In genomic region chr19:10231624-10232228, GRCh38 we compare ENCODE assay signal across 8 cellular contexts. TPM values are rescaled to one million over a fixed set of nuclear protein-coding genes. Genes with fewer than 3 reads are reported as not detected.
DNase-seq lines count a peak whose midpoint lies in the region; ATAC-seq lines count a peak whose summit lies in the region.
"Had no signal": no experiment of that assay in that cellular context is flagged by ENCODE, and none has a peak within 500 bp of the region (broad histone marks: within the 10 kb centered on the region; RNA-seq: fewer than 3 reads in every experiment).

No MANE protein-coding gene starts in this region.

- intact Hi-C loops in activated T-helper 1 cell treated with anti-CD3 and anti-CD28 coated beads, Interleukin-12 subunit alpha, Interleukin-12 subunit beta, Interleukin-2, Interleukin-4 antibody, amounts not matched to agents 30 ng/mL and 10 ng/mL and 1 ng/mL, durations not matched to agents 14 hours and 24 hours and 36 hours (cut with micrococcal nuclease): loop anchor here (1.0 kb wide), 1 partner anchor 36 kb away; no protein-coding TSS in a partner anchor

- ATAC-seq in HG03135 (IDR thresholded peaks at IDR 0.05; ENCODE audit: unreplicated experiment): peak; percentile 20

- no peak overlapping the region for H3K27ac ChIP-seq in iPS-18a (ENCODE audit: low read length)
- no peak overlapping the region for H3K27ac ChIP-seq in stomach smooth muscle (ENCODE audit: low read length)

- H3K9me3 ChIP-seq in iPS-18a (ENCODE audit: control insufficient read depth, low read depth, low read length) (no peaks in the 10 kb centered on the region), stomach smooth muscle (ENCODE audit: control insufficient read depth in 2 of 2, low read length in 2 of 2) (no peaks in the 10 kb centered on the region)

- H3K9ac ChIP-seq in iPS-18a (ENCODE audit: low read length): peak overlapping the region; percentile 82
- H3K9ac ChIP-seq in stomach smooth muscle (ENCODE audit: low read length in 2 of 2): peak overlapping the region in 1 of 2 donors; percentile 75

- H3K4me1 Mint-ChIP-seq in activated T-helper 1 cell treated with anti-CD3 and anti-CD28 coated beads, Interleukin-12 subunit alpha, Interleukin-12 subunit beta, Interleukin-2, Interleukin-4 antibody, amounts not matched to agents 30 ng/mL and 10 ng/mL and 1 ng/mL, durations not matched to agents 14 hours and 24 hours and 36 hours (ENCODE audit: low read depth): peaks cover 23% of the 10 kb centered on the region

- DNase-seq in activated T-helper 1 cell treated with anti-CD3 and anti-CD28 coated beads, Interleukin-12 subunit alpha, Interleukin-12 subunit beta, Interleukin-2, Interleukin-4 antibody, amounts not matched to agents 30 ng/mL and 10 ng/mL and 1 ng/mL, durations not matched to agents 14 hours and 24 hours and 36 hours (ENCODE audit: low spot score): no peak
- DNase-seq in NCI-H146 treated with DMSO at 0.1 percent for 48 hours (lab: John Stamatoyannopoulos, UW; ENCODE audit: unreplicated experiment) (no peak), dermis blood vessel endothelial cell (no peak)
- DNase-seq in activated effector memory CD4-positive, alpha-beta T cell treated with anti-CD3 and anti-CD28 coated beads, Interleukin-2, amount 50 U/mL, for 16 hours: no peak
- DNase-seq: SIG-M5 had no signal

- no peaks in the 10 kb centered on the region for H3K9me3 Mint-ChIP-seq in activated T-helper 1 cell treated with anti-CD3 and anti-CD28 coated beads, Interleukin-12 subunit alpha, Interleukin-12 subunit beta, Interleukin-2, Interleukin-4 antibody, amounts not matched to agents 30 ng/mL and 10 ng/mL and 1 ng/mL, durations not matched to agents 14 hours and 24 hours and 36 hours

- peaks cover 5% of the 10 kb centered on the region for H3K27me3 Mint-ChIP-seq in activated T-helper 1 cell treated with anti-CD3 and anti-CD28 coated beads, Interleukin-12 subunit alpha, Interleukin-12 subunit beta, Interleukin-2, Interleukin-4 antibody, amounts not matched to agents 30 ng/mL and 10 ng/mL and 1 ng/mL, durations not matched to agents 14 hours and 24 hours and 36 hours (ENCODE audit: insufficient read depth)

- H3K27me3 ChIP-seq in iPS-18a (ENCODE audit: control insufficient read depth, insufficient read depth, low read length) (no peaks in the 10 kb centered on the region), stomach smooth muscle (ENCODE audit: control insufficient read depth in 1 of 2, insufficient read depth in 2 of 2, low read length in 2 of 2) (no peaks in the 10 kb centered on the region)

- H3K4me3 ChIP-seq in iPS-18a (ENCODE audit: low read length): peak overlapping the region; percentile 75
- H3K4me3 ChIP-seq in stomach smooth muscle (ENCODE audit: low read length in 2 of 2): peak overlapping the region; percentile 17 to 85

- H3K4me3 Mint-ChIP-seq in activated T-helper 1 cell treated with anti-CD3 and anti-CD28 coated beads, Interleukin-12 subunit alpha, Interleukin-12 subunit beta, Interleukin-2, Interleukin-4 antibody, amounts not matched to agents 30 ng/mL and 10 ng/mL and 1 ng/mL, durations not matched to agents 14 hours and 24 hours and 36 hours: peak overlapping the region; percentile 81

- H3K4me1 ChIP-seq in iPS-18a (ENCODE audit: control insufficient read depth, low read depth, low read length) (no peaks in the 10 kb centered on the region), stomach smooth muscle (ENCODE audit: control insufficient read depth, insufficient read depth, low read length) (peaks cover 26% of the 10 kb centered on the region)

- peaks cover 2% of the 10 kb centered on the region for H3K36me3 Mint-ChIP-seq in activated T-helper 1 cell treated with anti-CD3 and anti-CD28 coated beads, Interleukin-12 subunit alpha, Interleukin-12 subunit beta, Interleukin-2, Interleukin-4 antibody, amounts not matched to agents 30 ng/mL and 10 ng/mL and 1 ng/mL, durations not matched to agents 14 hours and 24 hours and 36 hours (ENCODE audit: low read depth)

- peak overlapping the region; percentile 65 for H3K27ac Mint-ChIP-seq in activated T-helper 1 cell treated with anti-CD3 and anti-CD28 coated beads, Interleukin-12 subunit alpha, Interleukin-12 subunit beta, Interleukin-2, Interleukin-4 antibody, amounts not matched to agents 30 ng/mL and 10 ng/mL and 1 ng/mL, durations not matched to agents 14 hours and 24 hours and 36 hours

- H3K36me3 ChIP-seq in iPS-18a (ENCODE audit: control insufficient read depth, low read depth, low read length) (no peaks in the 10 kb centered on the region), stomach smooth muscle (ENCODE audit: control insufficient read depth in 2 of 2, insufficient read depth in 2 of 2, low read length in 2 of 2) (no peaks in the 10 kb centered on the region)

RNA-seq across cellular contexts. Expression of gene S1PR2, which starts 0.6 kb away (rescaled TPM):
- 15.4 and 16.0 TPM in 2 replicates for total RNA-seq in activated T-helper 1 cell treated with anti-CD3 and anti-CD28 coated beads, Interleukin-12 subunit alpha, Interleukin-12 subunit beta, Interleukin-2, Interleukin-4 antibody, amounts not matched to agents 30 ng/mL and 10 ng/mL and 1 ng/mL, durations not matched to agents 14 hours and 24 hours and 36 hours
- total RNA-seq in dermis blood vessel endothelial cell: 0.70 and 0.85 TPM in 2 replicates

RNA-seq across cellular contexts. Expression of gene MRPL4, which starts 20.3 kb away (rescaled TPM):
- 163 and 168 TPM in 2 replicates for total RNA-seq in activated T-helper 1 cell treated with anti-CD3 and anti-CD28 coated beads, Interleukin-12 subunit alpha, Interleukin-12 subunit beta, Interleukin-2, Interleukin-4 antibody, amounts not matched to agents 30 ng/mL and 10 ng/mL and 1 ng/mL, durations not matched to agents 14 hours and 24 hours and 36 hours
- 19.9 and 44.6 TPM in 2 replicates for total RNA-seq in dermis blood vessel endothelial cell

RNA-seq across cellular contexts. Expression of gene DNMT1, which starts 37.0 kb away (rescaled TPM):
- 411 and 425 TPM in 2 replicates for total RNA-seq in activated T-helper 1 cell treated with anti-CD3 and anti-CD28 coated beads, Interleukin-12 subunit alpha, Interleukin-12 subunit beta, Interleukin-2, Interleukin-4 antibody, amounts not matched to agents 30 ng/mL and 10 ng/mL and 1 ng/mL, durations not matched to agents 14 hours and 24 hours and 36 hours
- 37.9 and 67.9 TPM in 2 replicates for total RNA-seq in dermis blood vessel endothelial cell

RNA-seq across cellular contexts. Expression of gene ICAM1, which starts 39.2 kb away (rescaled TPM):
- total RNA-seq in activated T-helper 1 cell treated with anti-CD3 and anti-CD28 coated beads, Interleukin-12 subunit alpha, Interleukin-12 subunit beta, Interleukin-2, Interleukin-4 antibody, amounts not matched to agents 30 ng/mL and 10 ng/mL and 1 ng/mL, durations not matched to agents 14 hours and 24 hours and 36 hours: 90.8 and 92.2 TPM in 2 replicates
- total RNA-seq in dermis blood vessel endothelial cell: 21.3 and 59.7 TPM in 2 replicates

RNA-seq across cellular contexts. Expression of gene ICAM4, which starts 55.0 kb away (rescaled TPM):
- total RNA-seq in activated T-helper 1 cell treated with anti-CD3 and anti-CD28 coated beads, Interleukin-12 subunit alpha, Interleukin-12 subunit beta, Interleukin-2, Interleukin-4 antibody, amounts not matched to agents 30 ng/mL and 10 ng/mL and 1 ng/mL, durations not matched to agents 14 hours and 24 hours and 36 hours: 0.59 and 1.0 TPM in 2 replicates
- total RNA-seq in dermis blood vessel endothelial cell: 0.79 and 0.85 TPM in 2 replicates
